Comparison of ENCODE assay signal across 8 cellular contexts in genomic region chr4:182449186-182449880, GRCh38.
A peak's percentile ranks its signal among the peaks of the same experiment; 100 is the strongest.
DNase-seq lines count a peak whose midpoint lies in the region; ATAC-seq and TF ChIP-seq lines count a peak whose summit lies in the region.

No MANE protein-coding gene starts in this region.

- H3K27me3 ChIP-seq in PC-3 (ENCODE audit: low read length) (peaks cover 34% of the 10 kb centered on the region), Karpas-422 (ENCODE audit: low read length) (no peaks in the 10 kb centered on the region)

- H3K36me3 ChIP-seq in PC-3 (ENCODE audit: low read depth, low read length), result no peaks in the 10 kb centered on the region
- no peaks in the 10 kb centered on the region for H3K36me3 ChIP-seq in Karpas-422 (ENCODE audit: insufficient read depth, low read length)

- no peaks in the 10 kb centered on the region for H3F3A ChIP-seq in PC-3 (ENCODE audit: low read length, unreplicated experiment)

- H3K27ac Mint-ChIP-seq in natural killer cell, result no peak overlapping the region
- no peak overlapping the region for H3K27ac Mint-ChIP-seq in natural killer cell treated with Interleukin-12 subunit alpha and Interleukin-12 subunit beta and Interleukin-15 and Interleukin-18, amount 100 ng/mL, for 72 hours
- H3K27ac Mint-ChIP-seq in endothelial cell (ENCODE audit: unreplicated experiment), result peak overlapping the region; percentile 84
- H3K27ac Mint-ChIP-seq in nephron, result peak overlapping the region; percentile 60 to 86 (median 82)

- H3K9me2 ChIP-seq in PC-3 (replicated peaks; ENCODE audit: low read length) (no peaks in the 10 kb centered on the region), Karpas-422 (replicated peaks; ENCODE audit: insufficient read depth, low read length) (no peaks in the 10 kb centered on the region)

- H3K79me2 ChIP-seq in PC-3 (ENCODE audit: low read length), result no peaks in the 10 kb centered on the region
- H3K79me2 ChIP-seq in Karpas-422 (ENCODE audit: low read length), result no peaks in the 10 kb centered on the region

- POLR2A ChIA-PET in PC-3 (lab: Charles Lee; ENCODE audit: unreplicated experiment), result no interaction called here

- DNase-seq in natural killer cell, result no peak
- DNase-seq in natural killer cell treated with Interleukin-12 subunit alpha and Interleukin-12 subunit beta and Interleukin-15 and Interleukin-18, amount 100 ng/mL, for 72 hours (ENCODE audit: low spot score), result no peak
- peak; percentile 28 for DNase-seq in PC-3
- DNase-seq in endothelial cell (ENCODE audit: low spot score), result peak; percentile 61
- no peak for DNase-seq in Karpas-422
- no peak for DNase-seq in activated effector memory CD4-positive, alpha-beta T cell treated with anti-CD3 and anti-CD28 coated beads, Interleukin-2, amount 50 U/mL, for 16 hours
- no peak for DNase-seq in stimulated activated naive CD4-positive, alpha-beta T cell (lab: John Stamatoyannopoulos, UW)

- H3K4me1 ChIP-seq in PC-3 (ENCODE audit: insufficient read depth, low read length), result 0 out of 2 replicates have a peak, but pooled peaks cover 5% of the 10 kb centered on the region
- H3K4me1 ChIP-seq in Karpas-422 (ENCODE audit: low read length), result no peaks in the 10 kb centered on the region

- peaks cover 12% of the 10 kb centered on the region for H3K36me3 Mint-ChIP-seq in natural killer cell
- peaks cover 10% of the 10 kb centered on the region for H3K36me3 Mint-ChIP-seq in natural killer cell treated with Interleukin-12 subunit alpha and Interleukin-12 subunit beta and Interleukin-15 and Interleukin-18, amount 100 ng/mL, for 72 hours
- peaks cover 4% of the 10 kb centered on the region for H3K36me3 Mint-ChIP-seq in endothelial cell (ENCODE audit: low read depth, unreplicated experiment)
- H3K36me3 Mint-ChIP-seq in nephron (ENCODE audit: low read depth), result no peaks in the 10 kb centered on the region

- H3K4me3 Mint-ChIP-seq in natural killer cell (peak overlapping the region; percentile 69), endothelial cell (ENCODE audit: unreplicated experiment) (peak overlapping the region; percentile 97), nephron (peak overlapping the region; percentile 82 to 98 (median 95))
- no peak overlapping the region for H3K4me3 Mint-ChIP-seq in natural killer cell treated with Interleukin-12 subunit alpha and Interleukin-12 subunit beta and Interleukin-15 and Interleukin-18, amount 100 ng/mL, for 72 hours

- intact Hi-C loops in natural killer cell (cut with micrococcal nuclease) (no loop called here), PC-3 (cut with micrococcal nuclease) (no loop called here)

- peak overlapping the region; percentile 81 for H3K4me2 ChIP-seq in PC-3 (ENCODE audit: low read length)
- no peak overlapping the region for H3K4me2 ChIP-seq in Karpas-422 (ENCODE audit: low read depth, low read length, poor library complexity, severe bottlenecking)

- H3K27ac ChIP-seq in PC-3 (ENCODE audit: low read length) (no peak overlapping the region), Karpas-422 (ENCODE audit: low read length) (no peak overlapping the region)

- H2AFZ ChIP-seq in PC-3 (ENCODE audit: low read length) (peak overlapping the region; percentile 63), Karpas-422 (ENCODE audit: low read length) (no peak overlapping the region)

- TSS peak; percentile 72 for BruUV-seq in PC-3 (replicated peaks; lab: Mats Ljungman, UMichigan)

- TF ChIP-seq CTCF in natural killer cell (IDR thresholded peaks at IDR 0.05), result no peak
- TF ChIP-seq CTCF in PC-3 (conservative IDR thresholded peaks at IDR 0.05; ENCODE audit: low read depth, low read length), result no peak
- no peak for TF ChIP-seq CTCF in endothelial cell (IDR thresholded peaks at IDR 0.05; ENCODE audit: unreplicated experiment)
- no peak for TF ChIP-seq CTCF in nephron (IDR thresholded peaks at IDR 0.05; ENCODE audit: unreplicated experiment in 3 of 3)

- H3K9me3 ChIP-seq in PC-3 (ENCODE audit: low read length), result no peaks in the 10 kb centered on the region
- no peaks in the 10 kb centered on the region for H3K9me3 ChIP-seq in Karpas-422 (ENCODE audit: low read length)

- H4K20me1 ChIP-seq in PC-3 (ENCODE audit: low read length) (no peaks in the 10 kb centered on the region), Karpas-422 (ENCODE audit: insufficient read depth, low read depth, low read length) (no peaks in the 10 kb centered on the region)

- H3K4me3 ChIP-seq in PC-3 (ENCODE audit: low read length), result peak overlapping the region; percentile 70
- no peak overlapping the region for H3K4me3 ChIP-seq in Karpas-422 (ENCODE audit: low read length)

- peaks cover 12 to 26% of the 10 kb centered on the region in 2 donors for H3K4me1 Mint-ChIP-seq in natural killer cell
- H3K4me1 Mint-ChIP-seq in natural killer cell treated with Interleukin-12 subunit alpha and Interleukin-12 subunit beta and Interleukin-15 and Interleukin-18, amount 100 ng/mL, for 72 hours (ENCODE audit: low read depth in 2 of 2), result peaks cover 7 to 10% of the 10 kb centered on the region in 2 donors
- H3K4me1 Mint-ChIP-seq in endothelial cell (ENCODE audit: unreplicated experiment), result peaks cover 24% of the 10 kb centered on the region
- H3K4me1 Mint-ChIP-seq in nephron, result peaks cover 19% of the 10 kb centered on the region

- ATAC-seq in natural killer cell, result no peak
- ATAC-seq in natural killer cell treated with Interleukin-12 subunit alpha and Interleukin-12 subunit beta and Interleukin-15 and Interleukin-18, amount 100 ng/mL, for 72 hours, result no peak
- ATAC-seq in PC-3, result peak; percentile 34; the same call in 1 of the 2 replicates

- H3K27me3 Mint-ChIP-seq in natural killer cell (ENCODE audit: low read depth in 2 of 2), result peaks cover 55 to 67% of the 10 kb centered on the region in 2 donors
- peaks cover 45 to 63% of the 10 kb centered on the region in 2 donors for H3K27me3 Mint-ChIP-seq in natural killer cell treated with Interleukin-12 subunit alpha and Interleukin-12 subunit beta and Interleukin-15 and Interleukin-18, amount 100 ng/mL, for 72 hours
- H3K27me3 Mint-ChIP-seq in endothelial cell (ENCODE audit: unreplicated experiment), result peaks cover 5% of the 10 kb centered on the region
- H3K27me3 Mint-ChIP-seq in nephron (ENCODE audit: low read depth), result peaks cover 19% of the 10 kb centered on the region

- CTCF ChIA-PET in PC-3 (lab: Charles Lee), result no interaction called here

- H3K9me3 Mint-ChIP-seq in natural killer cell (peaks cover 0 to 2% of the 10 kb centered on the region in 2 donors), endothelial cell (ENCODE audit: unreplicated experiment) (no peaks in the 10 kb centered on the region), nephron (no peaks in the 10 kb centered on the region)
- H3K9me3 Mint-ChIP-seq in natural killer cell treated with Interleukin-12 subunit alpha and Interleukin-12 subunit beta and Interleukin-15 and Interleukin-18, amount 100 ng/mL, for 72 hours, result no peaks in the 10 kb centered on the region

- H3K9ac ChIP-seq in PC-3 (ENCODE audit: low read length) (no peak overlapping the region), Karpas-422 (ENCODE audit: low read length) (no peak overlapping the region)

Comparison
In these comparisons a context has a peak if more than half of its experiments do, and no peak if none do; other contexts are left out.
1. DNase-seq: peak in PC-3 (single experiment) and endothelial cell (single experiment); none in natural killer cell (single experiment), natural killer cell treated with Interleukin-12 subunit alpha and Interleukin-12 subunit beta and Interleukin-15 and Interleukin-18, amount 100 ng/mL, for 72 hours (single experiment), Karpas-422 (single experiment), activated effector memory CD4-positive, alpha-beta T cell treated with anti-CD3 and anti-CD28 coated beads, Interleukin-2, amount 50 U/mL, for 16 hours (single experiment) and stimulated activated naive CD4-positive, alpha-beta T cell (0 of 6).
2. H3K27ac Mint-ChIP-seq: peak in endothelial cell (single experiment) and nephron (3 of 3); none in natural killer cell (0 of 2) and natural killer cell treated with Interleukin-12 subunit alpha and Interleukin-12 subunit beta and Interleukin-15 and Interleukin-18, amount 100 ng/mL, for 72 hours (0 of 2).